Comparison of ENCODE assay signal across 14 cellular contexts in genomic region chr9:97907632-97908031, GRCh38. TPM values are rescaled to one million over a fixed set of nuclear protein-coding genes. Genes with fewer than 3 reads are reported as not detected.
DNase-seq lines count a peak whose midpoint lies in the region; ATAC-seq, FAIRE-seq and TF ChIP-seq lines count a peak whose summit lies in the region.
"Had no signal": no experiment of that assay in that cellular context is flagged by ENCODE, and none has a peak within 500 bp of the region (broad histone marks: within the 10 kb centered on the region; RNA-seq: fewer than 3 reads in every experiment).

No MANE protein-coding gene starts in this region.

- POLR2A ChIA-PET in GM12878 (lab: Charles Lee) = no interaction called here

- H3K4me2 ChIP-seq in GM12878 (ENCODE audit: control insufficient read depth, insufficient read depth) = peak overlapping the region; percentile 26; the same call in 1 of the 2 replicates
- H3K4me2 ChIP-seq: SK-N-SH had no signal

- H3K4me3 ChIP-seq in CD4-positive, CD25-positive, alpha-beta regulatory T cell (ENCODE audit: low read depth, low read length) = peak overlapping the region; percentile 87
- H3K4me3 ChIP-seq in GM12878 = no peak overlapping the region
- H3K4me3 ChIP-seq in endodermal cell (ENCODE audit: low read length) = no peak overlapping the region
- H3K4me3 ChIP-seq: testis had no signal

- H3K27ac Mint-ChIP-seq in CD4-positive, CD25-positive, alpha-beta regulatory T cell = peak overlapping the region; percentile 91 to 100 (median 94)
- H3K27ac Mint-ChIP-seq in IgD-negative memory B cell (peak overlapping the region in 2 of 3 donors; percentile 24 to 94), neural crest cell (ENCODE audit: unreplicated experiment) (peak overlapping the region; percentile 84), endodermal cell (no peak overlapping the region)
- H3K27ac Mint-ChIP-seq: WTC11 had no signal

- H3K4me1 ChIP-seq in CD4-positive, CD25-positive, alpha-beta regulatory T cell (ENCODE audit: control insufficient read depth, insufficient read depth, low read length, poor library complexity, severe bottlenecking) = peaks cover 78% of the 10 kb centered on the region
- peaks cover 8% of the 10 kb centered on the region; the same call in 1 of the 2 replicates for H3K4me1 ChIP-seq in GM12878 (ENCODE audit: control insufficient read depth, insufficient read depth, low read length)
- H3K4me1 ChIP-seq in endodermal cell (ENCODE audit: control insufficient read depth, insufficient read depth, low read length) = peaks cover 1% of the 10 kb centered on the region
- H3K4me1 ChIP-seq: testis had no signal

- no peak for TF ChIP-seq EP300 in GM12878 (IDR thresholded peaks at IDR 0.05; ENCODE audit: borderline replicate concordance in 1 of 2, control insufficient read depth in 1 of 2, low read depth in 2 of 2, low read length in 2 of 2)

- FAIRE-seq in GM12878 (lab: Jason Lieb, UNC) = no peak

- WGBS in GM12878 (ENCODE audit: insufficient coverage, insufficient replicate concordance, low lambda C conversion rate, missing lambda C conversion rate) = 84% methylated on average over 5 of the region's 5 CpGs
- 91 to 100% methylated on average over 4 to 5 of the region's 5 CpGs for WGBS in endodermal cell (ENCODE audit: insufficient coverage in 1 of 2, insufficient read length in 1 of 2), 2 experiments

- peaks cover 22 to 94% (median 64%) of the 10 kb centered on the region in 4 donors for H3K4me1 Mint-ChIP-seq in CD4-positive, CD25-positive, alpha-beta regulatory T cell
- H3K4me1 Mint-ChIP-seq in IgD-negative memory B cell (peaks cover 25 to 43% (median 37%) of the 10 kb centered on the region in 3 donors), neural crest cell (no peaks in the 10 kb centered on the region), endodermal cell (peaks cover 11% of the 10 kb centered on the region)
- H3K4me1 Mint-ChIP-seq: WTC11 had no signal

- no TSS peak for BruUV-seq in GM12878 (replicated peaks; lab: Mats Ljungman, UMichigan)

- peak overlapping the region; percentile 86 for H3K27ac ChIP-seq in CD4-positive, CD25-positive, alpha-beta regulatory T cell (ENCODE audit: insufficient read depth, low read length, poor library complexity, severe bottlenecking)
- H3K27ac ChIP-seq in GM12878 (ENCODE audit: control insufficient read depth, insufficient read depth) (no peak overlapping the region; the same call in 1 of the 2 replicates), endodermal cell (ENCODE audit: low read depth, low read length) (no peak overlapping the region)
- H3K27ac ChIP-seq: testis had no signal

- H3K9ac ChIP-seq in GM12878 (ENCODE audit: control insufficient read depth, insufficient read depth, low read length) = no peak overlapping the region
- H3K9ac ChIP-seq in endodermal cell (ENCODE audit: extremely low read depth, low read length, poor library complexity, severe bottlenecking) = no peak overlapping the region
- H3K9ac ChIP-seq: SK-N-SH had no signal

- no peak overlapping the region for H2AFZ ChIP-seq in GM12878 (ENCODE audit: control insufficient read depth, low read depth, low read length)

- SMC1A ChIA-PET in GM12878 (lab: Charles Lee; ENCODE audit: uncharacterized antibody, unreplicated experiment) = no interaction called here

- no peak for ATAC-seq in CD4-positive, CD25-positive, alpha-beta regulatory T cell (ENCODE audit: low read depth in 2 of 2)
- no peak for ATAC-seq in GM12878
- ATAC-seq: WTC11 had no signal

- peaks cover 46% of the 10 kb centered on the region for H3K36me3 Mint-ChIP-seq in CD4-positive, CD25-positive, alpha-beta regulatory T cell
- H3K36me3 Mint-ChIP-seq in IgD-negative memory B cell (peaks cover 8% of the 10 kb centered on the region), neural crest cell (ENCODE audit: low read depth) (peaks cover 4% of the 10 kb centered on the region), endodermal cell (ENCODE audit: low read depth) (peaks cover 43% of the 10 kb centered on the region)

- intact Hi-C loops in GM12878 (cut with micrococcal nuclease; ENCODE audit: unreplicated experiment) = no loop called here

- H3K27me3 ChIP-seq in CD4-positive, CD25-positive, alpha-beta regulatory T cell (ENCODE audit: control insufficient read depth, insufficient read depth, low read length) = no peaks in the 10 kb centered on the region
- no peaks in the 10 kb centered on the region for H3K27me3 ChIP-seq in GM12878 (replicated peaks in 1 of 2; ENCODE audit: control insufficient read depth in 2 of 2, insufficient read depth in 2 of 2, low read length in 1 of 2)
- H3K27me3 ChIP-seq in endodermal cell (ENCODE audit: control insufficient read depth, insufficient read depth, low read length, poor library complexity, severe bottlenecking) = no peaks in the 10 kb centered on the region
- H3K27me3 ChIP-seq: testis had no signal

- DNase-seq in CD4-positive, CD25-positive, alpha-beta regulatory T cell = no peak
- no peak for DNase-seq in GM12878 (ENCODE audit: low read depth, low spot score)
- no peak for DNase-seq in neural crest cell (ENCODE audit: low read depth, low spot score)
- DNase-seq in endodermal cell = no peak
- DNase-seq in pons (ENCODE audit: low spot score) = no peak
- DNase-seq in EL = no peak
- DNase-seq: NCI-H146, NCI-H510A, OCI-M1, SK-N-SH, testis had no signal

- no peaks in the 10 kb centered on the region for H3K9me3 ChIP-seq in CD4-positive, CD25-positive, alpha-beta regulatory T cell (ENCODE audit: control insufficient read depth in 2 of 2, low read length in 2 of 2)
- H3K9me3 ChIP-seq in GM12878 (replicated peaks; ENCODE audit: control insufficient read depth, insufficient read depth, low read length) = no peaks in the 10 kb centered on the region
- H3K9me3 ChIP-seq in endodermal cell (ENCODE audit: control insufficient read depth, low read length) = no peaks in the 10 kb centered on the region
- H3K9me3 ChIP-seq: SK-N-SH, testis had no signal

- in situ Hi-C loops in GM12878 (cut with MboI) = no loop called here

- peaks cover 4% of the 10 kb centered on the region for H3K27me3 Mint-ChIP-seq in CD4-positive, CD25-positive, alpha-beta regulatory T cell
- H3K27me3 Mint-ChIP-seq in IgD-negative memory B cell (no peaks in the 10 kb centered on the region), neural crest cell (ENCODE audit: low read depth) (no peaks in the 10 kb centered on the region), endodermal cell (ENCODE audit: insufficient read depth) (no peaks in the 10 kb centered on the region)

- peak overlapping the region; percentile 38 to 86 (median 71) for H3K4me3 Mint-ChIP-seq in CD4-positive, CD25-positive, alpha-beta regulatory T cell
- H3K4me3 Mint-ChIP-seq in IgD-negative memory B cell (peak overlapping the region in 2 of 4 donors; percentile 50 to 79), neural crest cell (no peak overlapping the region), endodermal cell (no peak overlapping the region)
- H3K4me3 Mint-ChIP-seq: WTC11 had no signal

- peaks cover 43% of the 10 kb centered on the region for H3K36me3 ChIP-seq in CD4-positive, CD25-positive, alpha-beta regulatory T cell (ENCODE audit: control insufficient read depth, insufficient read depth, low read length)
- peaks cover 3 to 10% of the 10 kb centered on the region in 2 experiments; a peak in 3 of 4 replicates for H3K36me3 ChIP-seq in GM12878 (ENCODE audit: control insufficient read depth in 2 of 2, insufficient read depth in 2 of 2, low read length in 1 of 2)
- H3K36me3 ChIP-seq in endodermal cell (ENCODE audit: control insufficient read depth, insufficient read depth, low read length) = peaks cover 17% of the 10 kb centered on the region

- no peaks in the 10 kb centered on the region for H3K9me3 Mint-ChIP-seq in CD4-positive, CD25-positive, alpha-beta regulatory T cell
- H3K9me3 Mint-ChIP-seq in IgD-negative memory B cell = no peaks in the 10 kb centered on the region
- H3K9me3 Mint-ChIP-seq in neural crest cell = no peaks in the 10 kb centered on the region
- no peaks in the 10 kb centered on the region for H3K9me3 Mint-ChIP-seq in endodermal cell
- H3K9me3 Mint-ChIP-seq: WTC11 had no signal

- CTCF ChIA-PET in GM12878 (lab: Yijun Ruan, JAX) = interaction anchor here (2.1 kb wide), 1 partner anchor 203 kb away, joined by 4 read pairs; no protein-coding TSS in a partner anchor

- TF ChIP-seq CTCF in GM12878 (IDR thresholded peaks at IDR 0.05 in 2 of 3, conservative IDR thresholded peaks at IDR 0.05 in 1 of 3; ENCODE audit: control insufficient read depth in 2 of 3, extremely low read depth in 1 of 3, insufficient read depth in 1 of 3, low read depth in 3 of 3, low read length in 3 of 3) (no peak), neural crest cell (conservative IDR thresholded peaks at IDR 0.05) (no peak), endodermal cell (conservative IDR thresholded peaks at IDR 0.05) (no peak)

- H4K20me1 ChIP-seq in GM12878 (ENCODE audit: control insufficient read depth, insufficient read depth) = no peaks in the 10 kb centered on the region

- TF ChIP-seq POLR2A in GM12878 (IDR thresholded peaks at IDR 0.05; ENCODE audit: low read depth, low read length) = no peak

- no peak for TF ChIP-seq RAD21 in GM12878 (IDR thresholded peaks at IDR 0.05; ENCODE audit: insufficient read depth, low read depth, low read length)

- peaks cover 2% of the 10 kb centered on the region for H3K79me2 ChIP-seq in GM12878 (ENCODE audit: control insufficient read depth, insufficient read depth, low read length)

- RAD21 ChIA-PET in GM12878 (lab: Charles Lee; ENCODE audit: unreplicated experiment) = no interaction called here

RNA-seq across cellular contexts. Expression of gene TRMO, which starts 14.7 kb away (rescaled TPM):
- 47.1 TPM for total RNA-seq in CD4-positive, CD25-positive, alpha-beta regulatory T cell
- 10 to 100 TPM; 20.7 to 28.9 (median 26.3) TPM for polyA plus RNA-seq in CD4-positive, CD25-positive, alpha-beta regulatory T cell
- polyA plus RNA-seq in IgD-negative memory B cell (14.0 TPM), GM12878 (2011; rRNA removed) (19.2 and 23.0 TPM in 2 replicates), GM12878 (2014; fragmentation: Illumina TruSeq; extraction: Trizol) (23.6 and 24.4 TPM in 2 replicates), GM12878 (2014; fragmentation: Nextera tagmentation; extraction: Ambion mirVana) (1 to 10 TPM; 5.8 to 7.7 TPM), GM12878 (2014; rRNA removed) (14.4 and 15.6 TPM in 2 replicates), GM12878 (2016; fragmentation: Nextera tagmentation; extraction: Ambion mirVana) (10 to 100 TPM; 11.9 to 15.0 TPM)
- 18.1 and 20.8 TPM in 2 replicates for total RNA-seq in GM12878 (2013; cell fraction: nucleolus; rRNA removed)
- total RNA-seq in GM12878 (2014; rRNA removed) (17.8 and 20.3 TPM in 2 replicates), GM12878 (2014; rRNA removed; fragmentation: Illumina TruSeq; extraction: Trizol) (20.9 and 21.0 TPM in 2 replicates), GM12878 (2021) (12.7 and 13.9 TPM in 2 replicates), neural crest cell (11.4 and 12.7 TPM in 2 replicates), endodermal cell (1 to 10 TPM; 4.9 to 7.2 TPM)
- 10.0 TPM for polyA plus RNA-seq in GM12878 (2011; ENCODE audit: low read depth)
- 11.5 and 13.4 TPM in 2 replicates for polyA plus RNA-seq in GM12878 (2011; cell fraction: cytosol; rRNA removed)
- 15.0 and 15.8 TPM in 2 replicates for polyA plus RNA-seq in GM12878 (2011; cell fraction: nucleus; rRNA removed)
- polyA plus RNA-seq in GM12878 (2012) = 7.7 and 13.3 TPM in 2 replicates
- polyA minus RNA-seq in GM12878 (2011; rRNA and poly(A)+ RNA removed) = 12.7 and 26.7 TPM in 2 replicates
- 2.3 and 7.3 TPM in 2 replicates for polyA minus RNA-seq in GM12878 (2011; cell fraction: cytosol; rRNA and poly(A)+ RNA removed)
- 7.0 and 10.5 TPM in 2 replicates for polyA minus RNA-seq in GM12878 (2011; cell fraction: nucleus; rRNA and poly(A)+ RNA removed)
- 7.7 TPM for polyA plus RNA-seq in endodermal cell (2013, experiment 1 of 2)
- polyA plus RNA-seq in endodermal cell (2013, experiment 2 of 2) = 6.3 TPM

RNA-seq across cellular contexts. Expression of gene HEMGN, which starts 30.3 kb away (rescaled TPM):
- 3.6 TPM for total RNA-seq in CD4-positive, CD25-positive, alpha-beta regulatory T cell
- 1 to 10 TPM; 1.7 to 7.0 (median 4.7) TPM for polyA plus RNA-seq in CD4-positive, CD25-positive, alpha-beta regulatory T cell
- polyA plus RNA-seq in IgD-negative memory B cell (0.44 TPM), GM12878 (2011; rRNA removed) (0.04 TPM in 1 of 2 replicates, not detected in the other), GM12878 (2014; fragmentation: Illumina TruSeq; extraction: Trizol) (0.09 and 0.10 TPM in 2 replicates), GM12878 (2014; fragmentation: Nextera tagmentation; extraction: Ambion mirVana) (under 1 TPM; 0.03 to 0.18 TPM), GM12878 (2014; rRNA removed) (0.09 TPM in 1 of 2 replicates, not detected in the other), GM12878 (2016; fragmentation: Nextera tagmentation; extraction: Ambion mirVana) (not detected)
- total RNA-seq in GM12878 (2013; cell fraction: nucleolus; rRNA removed) = not detected in 2 replicates
- total RNA-seq in GM12878 (2014; rRNA removed) (0.05 TPM in 1 of 2 replicates, not detected in the other), GM12878 (2014; rRNA removed; fragmentation: Illumina TruSeq; extraction: Trizol) (0.09 and 0.14 TPM in 2 replicates), GM12878 (2021) (0.28 TPM in 1 of 2 replicates, not detected in the other), neural crest cell (not detected in 2 replicates), endodermal cell (not detected)
- polyA plus RNA-seq in GM12878 (2011; ENCODE audit: low read depth) = not detected
- not detected in 2 replicates for polyA plus RNA-seq in GM12878 (2011; cell fraction: cytosol; rRNA removed)
- not detected in 2 replicates for polyA plus RNA-seq in GM12878 (2011; cell fraction: nucleus; rRNA removed)
- polyA plus RNA-seq in GM12878 (2012) = not detected in 2 replicates
- not detected in 2 replicates for polyA minus RNA-seq in GM12878 (2011; rRNA and poly(A)+ RNA removed)
- not detected in 2 replicates for polyA minus RNA-seq in GM12878 (2011; cell fraction: cytosol; rRNA and poly(A)+ RNA removed)
- not detected in 2 replicates for polyA minus RNA-seq in GM12878 (2011; cell fraction: nucleus; rRNA and poly(A)+ RNA removed)
- polyA plus RNA-seq in endodermal cell (2013, experiment 1 of 2) = not detected
- polyA plus RNA-seq in endodermal cell (2013, experiment 2 of 2) = not detected
- total RNA-seq: glomerular endothelial cell had no signal
- polyA plus RNA-seq: SK-N-SH had no signal

RNA-seq across cellular contexts. Expression of gene FOXE1, which starts 54.6 kb away (rescaled TPM):
- not detected for total RNA-seq in CD4-positive, CD25-positive, alpha-beta regulatory T cell
- polyA plus RNA-seq in CD4-positive, CD25-positive, alpha-beta regulatory T cell = not detected
- polyA plus RNA-seq in IgD-negative memory B cell = not detected
- total RNA-seq in GM12878 (2013; cell fraction: nucleolus; rRNA removed) = not detected in 2 replicates
- total RNA-seq in GM12878 (2014; rRNA removed) = not detected in 2 replicates
- not detected in 2 replicates for total RNA-seq in GM12878 (2014; rRNA removed; fragmentation: Illumina TruSeq; extraction: Trizol)
- not detected in 2 replicates for total RNA-seq in GM12878 (2021)
- polyA plus RNA-seq in GM12878 (2011; ENCODE audit: low read depth) = not detected
- polyA plus RNA-seq in GM12878 (2011; rRNA removed) = not detected in 2 replicates
- polyA plus RNA-seq in GM12878 (2011; cell fraction: cytosol; rRNA removed) = not detected in 2 replicates
- polyA plus RNA-seq in GM12878 (2011; cell fraction: nucleus; rRNA removed) = not detected in 2 replicates
- polyA plus RNA-seq in GM12878 (2012) = 0.04 TPM in 1 of 2 replicates, not detected in the other
- not detected in 2 replicates for polyA plus RNA-seq in GM12878 (2014; fragmentation: Illumina TruSeq; extraction: Trizol)
- not detected for polyA plus RNA-seq in GM12878 (2014; fragmentation: Nextera tagmentation; extraction: Ambion mirVana)
- not detected in 2 replicates for polyA plus RNA-seq in GM12878 (2014; rRNA removed)
- polyA plus RNA-seq in GM12878 (2016; fragmentation: Nextera tagmentation; extraction: Ambion mirVana) = not detected
- polyA minus RNA-seq in GM12878 (2011; rRNA and poly(A)+ RNA removed) = not detected in 2 replicates
- not detected in 2 replicates for polyA minus RNA-seq in GM12878 (2011; cell fraction: cytosol; rRNA and poly(A)+ RNA removed)
- polyA minus RNA-seq in GM12878 (2011; cell fraction: nucleus; rRNA and poly(A)+ RNA removed) = not detected in 2 replicates
- 0.09 TPM in 1 of 2 replicates, not detected in the other for total RNA-seq in neural crest cell
- not detected for total RNA-seq in endodermal cell
- polyA plus RNA-seq in endodermal cell (2013, experiment 1 of 2) = not detected
- 0.21 TPM for polyA plus RNA-seq in endodermal cell (2013, experiment 2 of 2)

Comparison
In these comparisons a context has a peak if more than half of its experiments do, and no peak if none do; other contexts are left out.
1. H3K4me3 Mint-ChIP-seq: peak in CD4-positive, CD25-positive, alpha-beta regulatory T cell (4 of 4); none in neural crest cell (single experiment) and endodermal cell (single experiment).